Comparison of ENCODE assay signal across 8 cellular contexts in genomic region chr2:152025678-152026287, GRCh38.
DNase-seq lines count a peak whose midpoint lies in the region; ATAC-seq, FAIRE-seq and TF ChIP-seq lines count a peak whose summit lies in the region.

No MANE protein-coding gene starts in this region.

- TF ChIP-seq CTCF in endothelial cell of umbilical vein (IDR thresholded peaks at IDR 0.05; ENCODE audit: extremely low read depth in 1 of 2, insufficient read depth in 1 of 2, low read depth in 1 of 2, low read length in 2 of 2), result peak; percentile 97 to 98

- peak overlapping the region; percentile 73 for H2AFZ ChIP-seq in endothelial cell of umbilical vein (ENCODE audit: low read depth, low read length)

- H3K9ac ChIP-seq in NT2/D1 (ENCODE audit: insufficient read length, low read depth) (peak overlapping the region; percentile 51), endothelial cell of umbilical vein (replicated peaks; ENCODE audit: extremely low read depth, insufficient read depth, low read length) (peak overlapping the region; percentile 27)

- no peaks in the 10 kb centered on the region for H3K9me1 ChIP-seq in endothelial cell of umbilical vein (replicated peaks; ENCODE audit: control insufficient read depth, extremely low read depth, insufficient read depth, low read length)

- POLR2A ChIA-PET in endothelial cell of umbilical vein (lab: Charles Lee), result no interaction called here

- H3K4me3 ChIP-seq in NT2/D1 (ENCODE audit: insufficient read length, low read depth) (peak overlapping the region; percentile 8), endothelial cell of umbilical vein (replicated peaks in 1 of 3; ENCODE audit: insufficient read depth in 1 of 3, low read depth in 1 of 3, low read length in 3 of 3) (peak overlapping the region; percentile 8 to 64 (median 12)), muscle layer of duodenum (ENCODE audit: low read depth in 1 of 2, low read length in 2 of 2) (peak overlapping the region; percentile 52 to 58)

- peak; percentile 93 for FAIRE-seq in endothelial cell of umbilical vein (lab: Jason Lieb, UNC)

- peak; percentile 90 for DNase-seq in DMS 273 (lab: John Stamatoyannopoulos, UW; ENCODE audit: unreplicated experiment)
- DNase-seq in HUDEP-2 (lab: John Stamatoyannopoulos, UW; ENCODE audit: unreplicated experiment in 76 of 76), result peak in 69 of 76 experiments; percentile 2 to 78 (median 57)
- peak; percentile 84 for DNase-seq in NT2/D1 (ENCODE audit: low read depth, low spot score)
- peak; percentile 77 for DNase-seq in activated CD8-positive, alpha-beta memory T cell treated with anti-CD3 and anti-CD28 coated beads, Interleukin-2, amount 50 U/mL, for 4 hours
- DNase-seq in endothelial cell of umbilical vein (ENCODE audit: low read depth, low spot score), result peak; percentile 86
- DNase-seq in stimulated activated CD8-positive, alpha-beta memory T cell treated with anti-CD3 and anti-CD28 coated beads, Interleukin-7, amount 100 ng/mL, for 1 hour (ENCODE audit: low read depth in 2 of 2), result peak; percentile 42 to 58

- peak; percentile 91 for ATAC-seq in GM21447 (IDR thresholded peaks at IDR 0.05; ENCODE audit: unreplicated experiment)

- H3K79me2 ChIP-seq in endothelial cell of umbilical vein (ENCODE audit: control insufficient read depth, insufficient read depth, low read length), result no peaks in the 10 kb centered on the region

- no peak for TF ChIP-seq POLR2A in endothelial cell of umbilical vein (IDR thresholded peaks at IDR 0.05; ENCODE audit: low read depth, low read length)

- H3K27me3 ChIP-seq in NT2/D1 (ENCODE audit: insufficient read depth, insufficient read length) (no peaks in the 10 kb centered on the region), endothelial cell of umbilical vein (ENCODE audit: control insufficient read depth in 2 of 2, insufficient read depth in 2 of 2, low read length in 2 of 2) (peaks cover 2 to 17% of the 10 kb centered on the region in 2 experiments), muscle layer of duodenum (ENCODE audit: low read depth, low read length) (no peaks in the 10 kb centered on the region)

- H3K4me2 ChIP-seq in endothelial cell of umbilical vein (ENCODE audit: insufficient read depth, low read length), result peak overlapping the region; percentile 94

- no TSS peak for BruUV-seq in endothelial cell of umbilical vein (replicated peaks; lab: Mats Ljungman, UMichigan)

- H3K9me3 ChIP-seq in NT2/D1 (ENCODE audit: insufficient read depth, low read length), result no peaks in the 10 kb centered on the region
- no peaks in the 10 kb centered on the region for H3K9me3 ChIP-seq in endothelial cell of umbilical vein (replicated peaks; ENCODE audit: control insufficient read depth, insufficient read depth, low read length)
- H3K9me3 ChIP-seq in muscle layer of duodenum (ENCODE audit: control insufficient read depth in 1 of 2, low read length in 2 of 2), result no peaks in the 10 kb centered on the region

- no peaks in the 10 kb centered on the region for H4K20me1 ChIP-seq in endothelial cell of umbilical vein (replicated peaks; ENCODE audit: control insufficient read depth, extremely low read depth, insufficient read depth, low read length)

- H3K27ac ChIP-seq in endothelial cell of umbilical vein (ENCODE audit: insufficient read depth, low read depth, low read length), result no peak overlapping the region
- no peak overlapping the region for H3K27ac ChIP-seq in muscle layer of duodenum (ENCODE audit: low read length)

- intact Hi-C loops in endothelial cell of umbilical vein (cut with micrococcal nuclease), result loop anchor here (1.0 to 5.0 kb wide), 3 partner anchors 26 to 783 kb away; no protein-coding TSS in a partner anchor

- H3K36me3 ChIP-seq in NT2/D1 (ENCODE audit: insufficient read depth, insufficient read length, low read length), result no peaks in the 10 kb centered on the region
- H3K36me3 ChIP-seq in endothelial cell of umbilical vein (ENCODE audit: control insufficient read depth in 2 of 2, extremely low read depth in 1 of 2, insufficient read depth in 2 of 2, low read length in 2 of 2), result no peaks in the 10 kb centered on the region
- no peaks in the 10 kb centered on the region for H3K36me3 ChIP-seq in muscle layer of duodenum (ENCODE audit: control insufficient read depth in 1 of 2, insufficient read depth in 2 of 2, low read length in 2 of 2)

- H3K4me1 ChIP-seq in NT2/D1 (ENCODE audit: insufficient read depth, insufficient read length), result no peaks in the 10 kb centered on the region
- H3K4me1 ChIP-seq in endothelial cell of umbilical vein (ENCODE audit: control insufficient read depth, extremely low read depth, insufficient read depth, low read length), result peaks cover 4% of the 10 kb centered on the region
- H3K4me1 ChIP-seq in muscle layer of duodenum (ENCODE audit: control insufficient read depth in 1 of 2, insufficient read depth in 2 of 2, low read length in 2 of 2), result no peaks in the 10 kb centered on the region

- CTCF ChIA-PET in endothelial cell of umbilical vein (lab: Charles Lee), result interaction anchor here (0.6 to 3.6 kb wide), 43 partner anchors 8 to 716 kb away, joined by 3 to 32 read pairs (median 4); partner anchors contain the start of gene ARL5A

- dilution Hi-C loops in endothelial cell of umbilical vein (cut with MboI; ENCODE audit: extremely low pct_ligation_motif_present, low sequenced_read_pairs), result no loop called here

TF ChIP-seq in endothelial cell of umbilical vein, 7 proteins besides CTCF, POLR2A, EP300 and RAD21:
- no peak for TF ChIP-seq JUN (IDR thresholded peaks at IDR 0.05; ENCODE audit: borderline replicate concordance, insufficient read depth, insufficient read length, low read depth)
- no peak for TF ChIP-seq POLR2AphosphoS5 (IDR thresholded peaks at IDR 0.05; ENCODE audit: insufficient read depth, low read depth, low read length)
- TF ChIP-seq EZH2 (IDR thresholded peaks at IDR 0.05; ENCODE audit: borderline replicate concordance, low read depth, low read length, severe bottlenecking), result no peak
- no peak for TF ChIP-seq MYC (IDR thresholded peaks at IDR 0.05; ENCODE audit: low read depth, low read length)
TF ChIP-seq in endothelial cell of umbilical vein: peak in this region for 0.
